Comparison of ENCODE assay signal across 11 cellular contexts in the genomic region with DNA sequence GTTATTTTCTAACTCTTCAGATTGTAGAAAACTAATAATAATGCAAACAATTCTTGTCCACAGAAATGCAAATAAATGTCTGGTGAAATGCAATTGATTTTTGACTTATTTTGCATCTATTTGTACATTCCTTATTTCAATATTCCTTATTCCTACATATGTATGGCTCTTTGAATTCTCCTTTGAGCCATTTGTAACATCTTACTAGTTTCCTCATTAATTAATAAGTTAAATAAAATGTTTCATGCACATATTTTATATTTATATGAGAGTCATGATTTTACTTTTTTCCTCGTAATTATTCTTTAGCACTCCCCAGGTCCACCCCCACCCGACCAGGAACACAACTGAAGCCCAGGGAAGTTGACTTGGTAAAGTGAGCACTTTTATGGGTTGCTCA. TPM values are rescaled to one million over a fixed set of nuclear protein-coding genes. Genes with fewer than 3 reads are reported as not detected.
"Had no signal": no experiment of that assay in that cellular context is flagged by ENCODE, and none has a peak within 500 bp of the region (broad histone marks: within the 10 kb centered on the region; RNA-seq: fewer than 3 reads in every experiment).

No MANE protein-coding gene starts in this region.

- H3K27ac ChIP-seq: HL-60, KMS-11 had no signal

- ATAC-seq: HepG2, K562 had no signal

- FAIRE-seq: HepG2, HTR-8/SVneo, K562 had no signal

- H3K4me3 ChIP-seq: K562 had no signal

- H3K9ac ChIP-seq: KMS-11 had no signal

- DNase-seq: IMR-90, KBM-7, KG1 had no signal

RNA-seq across cellular contexts. Expression of a gene that starts 2.7 kb away (rescaled TPM):
- total RNA-seq: HepG2, HT-29, HT1080, IMR-90, K562 had no signal
- polyA plus RNA-seq: HepG2, IgD-negative memory B cell, IMR-90, K562 had no signal
